Comparison of ENCODE assay signal across 20 cellular contexts in genomic region chrY:7359520-7359919, GRCh38.
"Had no signal": no experiment of that assay in that cellular context is flagged by ENCODE, and none has a peak within 500 bp of the region (broad histone marks: within the 10 kb centered on the region; RNA-seq: fewer than 3 reads in every experiment).

No MANE protein-coding gene starts in this region.

- H3K4me1 ChIP-seq: body of pancreas, spleen had no signal

- H3K79me2 ChIP-seq: hepatocyte had no signal

- H3K27me3 ChIP-seq: body of pancreas, cardiac muscle cell, hepatocyte, spleen had no signal

- H3K9me3 ChIP-seq: body of pancreas, spleen had no signal

- DNase-seq: activated CD4-positive, alpha-beta T cell treated with anti-CD3 and anti-CD28 coated beads, Interleukin-2, amount 10 ng/mL, durations not matched to agents 7 days and 5 days; activated CD4-positive, CD25-positive, alpha-beta regulatory T cell treated with anti-CD3 and anti-CD28 coated beads, Interleukin-2, amount 50 U/mL, for 72 hours; activated CD8-positive, alpha-beta memory T cell treated with anti-CD3 and anti-CD28 coated beads, Interleukin-2, amount 10 ng/mL, durations not matched to agents 7 days and 5 days; activated CD8-positive, alpha-beta T cell treated with anti-CD3 and anti-CD28 coated beads for 36 hours; activated gamma-delta T cell; activated T-cell treated with anti-CD3 and anti-CD28 coated beads for 4 hours; anterior cingulate cortex; body of pancreas; effector CD4-positive, alpha-beta T cell; immature natural killer cell; left ventricle myocardium superior; mammary epithelial cell; midbrain; natural killer cell; spleen; stimulated activated CD4-positive, alpha-beta T cell treated with anti-CD3 and anti-CD28 coated beads, Interleukin-4, amount 100 ng/mL, for 24 hours; stimulated activated naive CD8-positive, alpha-beta T cell treated with anti-CD3 and anti-CD28 coated beads, Interleukin-15, Interleukin-2, amounts not matched to agents 100 U/mL and 50 U/mL, for 24 hours had no signal

- H3K4me2 ChIP-seq: hepatocyte had no signal

- FAIRE-seq: endometrium had no signal

- H3K36me3 ChIP-seq: cardiac muscle cell had no signal

- H3K4me3 ChIP-seq: body of pancreas, cardiac muscle cell, hepatocyte, spleen had no signal

- H2AFZ ChIP-seq: hepatocyte had no signal

- ATAC-seq: activated CD8-positive, alpha-beta memory T cell treated with anti-CD3 and anti-CD28 coated beads, Interleukin-2, amount 10 ng/mL, durations not matched to agents 7 days and 5 days; activated CD8-positive, alpha-beta T cell treated with anti-CD3 and anti-CD28 coated beads for 36 hours; body of pancreas; left ventricle myocardium superior; natural killer cell; stimulated activated naive CD8-positive, alpha-beta T cell treated with anti-CD3 and anti-CD28 coated beads, Interleukin-15, Interleukin-2, amounts not matched to agents 100 U/mL and 50 U/mL, for 24 hours had no signal

- H3K27ac ChIP-seq: body of pancreas, cardiac muscle cell, hepatocyte, spleen had no signal
